In the genomic region with DNA sequence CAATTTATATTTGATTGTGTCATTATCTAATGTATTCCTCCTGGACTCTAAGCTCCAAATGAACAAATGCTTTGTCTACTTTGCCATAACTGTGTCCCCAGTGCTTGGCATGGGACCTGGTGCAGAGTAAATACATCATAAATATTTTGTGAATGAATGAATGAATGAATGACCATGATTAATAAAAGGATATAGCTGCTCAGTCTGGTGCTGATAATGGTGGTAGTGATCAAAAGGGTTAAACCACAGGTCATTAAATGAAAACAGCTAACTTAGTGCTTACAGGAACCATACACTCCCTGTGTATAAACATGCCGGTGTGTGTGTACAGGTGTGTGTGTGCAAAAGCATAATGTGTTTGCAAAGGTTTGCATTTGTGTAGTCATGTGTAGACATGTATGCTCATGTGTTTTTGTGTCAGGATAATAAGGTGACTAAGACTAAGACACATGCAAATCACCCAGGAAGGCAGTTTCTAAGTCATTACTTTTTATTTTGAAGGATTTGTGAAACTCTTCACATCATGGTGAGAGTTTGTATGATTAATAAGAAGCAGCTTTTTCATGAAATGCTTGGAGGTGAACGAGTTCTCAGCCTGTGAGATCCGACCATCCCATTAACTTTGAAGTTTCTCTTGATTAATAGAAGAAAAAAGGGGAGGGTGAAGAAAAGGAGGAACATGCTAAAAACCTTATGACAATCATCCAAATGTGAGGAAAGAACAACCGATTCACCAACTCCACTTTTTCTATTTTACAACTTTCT, we compare ENCODE assay signal across 1 cellular context.
A peak's percentile ranks its signal among the peaks of the same experiment; 100 is the strongest.
TF ChIP-seq lines count a peak whose summit lies in the region.

No MANE protein-coding gene starts in this region.

TF ChIP-seq in GM12878, 131 proteins besides CTCF, POLR2A, EP300 and RAD21 (continued from another document and continues in another):
- TF ChIP-seq ATF7 (IDR thresholded peaks at IDR 0.05; ENCODE audit: low read depth) (peak; percentile 42; the same call in 1 of the 2 replicates), IKZF1 (conservative IDR thresholded peaks at IDR 0.05) (no peak), BACH1 (IDR thresholded peaks at IDR 0.05; ENCODE audit: borderline replicate concordance) (peak; percentile 64; the same call in 1 of the 2 replicates), REST (IDR thresholded peaks at IDR 0.05; ENCODE audit: low read depth, low read length) (no peak), CHD1 (IDR thresholded peaks at IDR 0.05; ENCODE audit: low read depth, low read length) (no peak), HDAC2 (IDR thresholded peaks at IDR 0.05) (no peak), STAT3 (IDR thresholded peaks at IDR 0.05; ENCODE audit: low read depth, low read length) (0 out of 2 replicates have a peak, but pooled peaks have one; percentile 56), RBBP5 (conservative IDR thresholded peaks at IDR 0.05) (no peak), RELA (IDR thresholded peaks at IDR 0.05; ENCODE audit: borderline replicate concordance, partially characterized antibody) (no peak), ATF2 (IDR thresholded peaks at IDR 0.05; ENCODE audit: low read length) (peak; percentile 74), MYC (IDR thresholded peaks at IDR 0.05; ENCODE audit: insufficient read depth, insufficient read length, insufficient replicate concordance, low read length, severe bottlenecking) (no peak), FOXK2 (IDR thresholded peaks at IDR 0.05) (no peak), MXI1 (IDR thresholded peaks at IDR 0.05; ENCODE audit: low read depth, low read length) (peak; percentile 53; the same call in 1 of the 2 replicates), KAT2A (conservative IDR thresholded peaks at IDR 0.05; ENCODE audit: control insufficient read depth, low read depth, low read length) (no peak), SMC3 (IDR thresholded peaks at IDR 0.05; ENCODE audit: borderline replicate concordance, low read length) (no peak), JUND (IDR thresholded peaks at IDR 0.05; ENCODE audit: low read depth, low read length) (no peak), CEBPB (IDR thresholded peaks at IDR 0.05; ENCODE audit: borderline replicate concordance in 1 of 2, low read depth in 2 of 2, low read length in 2 of 2) (no peak), CREM (IDR thresholded peaks at IDR 0.05; ENCODE audit: low read depth) (no peak), SIX5 (IDR thresholded peaks at IDR 0.05; ENCODE audit: low read depth, low read length, severe bottlenecking) (no peak), IRF4 (IDR thresholded peaks at IDR 0.05; ENCODE audit: low read depth, low read length) (peak; percentile 72), E4F1 (IDR thresholded peaks at IDR 0.05; ENCODE audit: borderline replicate concordance, partially characterized antibody) (no peak), MEF2B (IDR thresholded peaks at IDR 0.05; ENCODE audit: partially characterized antibody, poor library complexity, severe bottlenecking) (no peak), TCF12 (IDR thresholded peaks at IDR 0.05; ENCODE audit: low read depth, low read length) (no peak), TAF1 (IDR thresholded peaks at IDR 0.05; ENCODE audit: borderline replicate concordance, low read depth, low read length) (no peak), KDM1A (IDR thresholded peaks at IDR 0.05; ENCODE audit: borderline replicate concordance) (no peak), SMARCA5 (IDR thresholded peaks at IDR 0.05) (no peak), LARP7 (IDR thresholded peaks at IDR 0.05) (no peak), SRF (IDR thresholded peaks at IDR 0.05; ENCODE audit: low read depth in 2 of 2, low read length in 2 of 2) (no peak), PAX5 (IDR thresholded peaks at IDR 0.05; ENCODE audit: borderline replicate concordance, low read depth, low read length) (peak; percentile 63; the same call in 1 of the 2 replicates), YBX1 (IDR thresholded peaks at IDR 0.05) (no peak), YY1 (IDR thresholded peaks at IDR 0.05; ENCODE audit: low read depth, low read length) (no peak)
- TF ChIP-seq, protein P1, sequence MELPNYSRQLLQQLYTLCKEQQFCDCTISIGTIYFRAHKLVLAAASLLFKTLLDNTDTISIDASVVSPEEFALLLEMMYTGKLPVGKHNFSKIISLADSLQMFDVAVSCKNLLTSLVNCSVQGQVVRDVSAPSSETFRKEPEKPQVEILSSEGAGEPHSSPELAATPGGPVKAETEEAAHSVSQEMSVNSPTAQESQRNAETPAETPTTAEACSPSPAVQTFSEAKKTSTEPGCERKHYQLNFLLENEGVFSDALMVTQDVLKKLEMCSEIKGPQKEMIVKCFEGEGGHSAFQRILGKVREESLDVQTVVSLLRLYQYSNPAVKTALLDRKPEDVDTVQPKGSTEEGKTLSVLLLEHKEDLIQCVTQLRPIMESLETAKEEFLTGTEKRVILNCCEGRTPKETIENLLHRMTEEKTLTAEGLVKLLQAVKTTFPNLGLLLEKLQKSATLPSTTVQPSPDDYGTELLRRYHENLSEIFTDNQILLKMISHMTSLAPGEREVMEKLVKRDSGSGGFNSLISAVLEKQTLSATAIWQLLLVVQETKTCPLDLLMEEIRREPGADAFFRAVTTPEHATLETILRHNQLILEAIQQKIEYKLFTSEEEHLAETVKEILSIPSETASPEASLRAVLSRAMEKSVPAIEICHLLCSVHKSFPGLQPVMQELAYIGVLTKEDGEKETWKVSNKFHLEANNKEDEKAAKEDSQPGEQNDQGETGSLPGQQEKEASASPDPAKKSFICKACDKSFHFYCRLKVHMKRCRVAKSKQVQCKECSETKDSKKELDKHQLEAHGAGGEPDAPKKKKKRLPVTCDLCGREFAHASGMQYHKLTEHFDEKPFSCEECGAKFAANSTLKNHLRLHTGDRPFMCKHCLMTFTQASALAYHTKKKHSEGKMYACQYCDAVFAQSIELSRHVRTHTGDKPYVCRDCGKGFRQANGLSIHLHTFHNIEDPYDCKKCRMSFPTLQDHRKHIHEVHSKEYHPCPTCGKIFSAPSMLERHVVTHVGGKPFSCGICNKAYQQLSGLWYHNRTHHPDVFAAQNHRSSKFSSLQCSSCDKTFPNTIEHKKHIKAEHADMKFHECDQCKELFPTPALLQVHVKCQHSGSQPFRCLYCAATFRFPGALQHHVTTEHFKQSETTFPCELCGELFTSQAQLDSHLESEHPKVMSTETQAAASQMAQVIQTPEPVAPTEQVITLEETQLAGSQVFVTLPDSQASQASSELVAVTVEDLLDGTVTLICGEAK (IDR thresholded peaks at IDR 0.05; ENCODE audit: borderline replicate concordance) = no peak
- TF ChIP-seq, protein P2, sequence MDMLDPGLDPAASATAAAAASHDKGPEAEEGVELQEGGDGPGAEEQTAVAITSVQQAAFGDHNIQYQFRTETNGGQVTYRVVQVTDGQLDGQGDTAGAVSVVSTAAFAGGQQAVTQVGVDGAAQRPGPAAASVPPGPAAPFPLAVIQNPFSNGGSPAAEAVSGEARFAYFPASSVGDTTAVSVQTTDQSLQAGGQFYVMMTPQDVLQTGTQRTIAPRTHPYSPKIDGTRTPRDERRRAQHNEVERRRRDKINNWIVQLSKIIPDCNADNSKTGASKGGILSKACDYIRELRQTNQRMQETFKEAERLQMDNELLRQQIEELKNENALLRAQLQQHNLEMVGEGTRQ (IDR thresholded peaks at IDR 0.05; ENCODE audit: borderline replicate concordance, low read depth, low read length) = no peak; the same call in 1 of the 2 replicates
- TF ChIP-seq, protein P3, sequence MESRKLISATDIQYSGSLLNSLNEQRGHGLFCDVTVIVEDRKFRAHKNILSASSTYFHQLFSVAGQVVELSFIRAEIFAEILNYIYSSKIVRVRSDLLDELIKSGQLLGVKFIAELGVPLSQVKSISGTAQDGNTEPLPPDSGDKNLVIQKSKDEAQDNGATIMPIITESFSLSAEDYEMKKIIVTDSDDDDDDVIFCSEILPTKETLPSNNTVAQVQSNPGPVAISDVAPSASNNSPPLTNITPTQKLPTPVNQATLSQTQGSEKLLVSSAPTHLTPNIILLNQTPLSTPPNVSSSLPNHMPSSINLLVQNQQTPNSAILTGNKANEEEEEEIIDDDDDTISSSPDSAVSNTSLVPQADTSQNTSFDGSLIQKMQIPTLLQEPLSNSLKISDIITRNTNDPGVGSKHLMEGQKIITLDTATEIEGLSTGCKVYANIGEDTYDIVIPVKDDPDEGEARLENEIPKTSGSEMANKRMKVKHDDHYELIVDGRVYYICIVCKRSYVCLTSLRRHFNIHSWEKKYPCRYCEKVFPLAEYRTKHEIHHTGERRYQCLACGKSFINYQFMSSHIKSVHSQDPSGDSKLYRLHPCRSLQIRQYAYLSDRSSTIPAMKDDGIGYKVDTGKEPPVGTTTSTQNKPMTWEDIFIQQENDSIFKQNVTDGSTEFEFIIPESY (IDR thresholded peaks at IDR 0.05) = no peak
- TF ChIP-seq, protein P4, sequence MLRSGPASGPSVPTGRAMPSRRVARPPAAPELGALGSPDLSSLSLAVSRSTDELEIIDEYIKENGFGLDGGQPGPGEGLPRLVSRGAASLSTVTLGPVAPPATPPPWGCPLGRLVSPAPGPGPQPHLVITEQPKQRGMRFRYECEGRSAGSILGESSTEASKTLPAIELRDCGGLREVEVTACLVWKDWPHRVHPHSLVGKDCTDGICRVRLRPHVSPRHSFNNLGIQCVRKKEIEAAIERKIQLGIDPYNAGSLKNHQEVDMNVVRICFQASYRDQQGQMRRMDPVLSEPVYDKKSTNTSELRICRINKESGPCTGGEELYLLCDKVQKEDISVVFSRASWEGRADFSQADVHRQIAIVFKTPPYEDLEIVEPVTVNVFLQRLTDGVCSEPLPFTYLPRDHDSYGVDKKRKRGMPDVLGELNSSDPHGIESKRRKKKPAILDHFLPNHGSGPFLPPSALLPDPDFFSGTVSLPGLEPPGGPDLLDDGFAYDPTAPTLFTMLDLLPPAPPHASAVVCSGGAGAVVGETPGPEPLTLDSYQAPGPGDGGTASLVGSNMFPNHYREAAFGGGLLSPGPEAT (IDR thresholded peaks at IDR 0.05; ENCODE audit: low read depth) = peak; percentile 48; the same call in 1 of the 2 replicates
- TF ChIP-seq, protein P5, sequence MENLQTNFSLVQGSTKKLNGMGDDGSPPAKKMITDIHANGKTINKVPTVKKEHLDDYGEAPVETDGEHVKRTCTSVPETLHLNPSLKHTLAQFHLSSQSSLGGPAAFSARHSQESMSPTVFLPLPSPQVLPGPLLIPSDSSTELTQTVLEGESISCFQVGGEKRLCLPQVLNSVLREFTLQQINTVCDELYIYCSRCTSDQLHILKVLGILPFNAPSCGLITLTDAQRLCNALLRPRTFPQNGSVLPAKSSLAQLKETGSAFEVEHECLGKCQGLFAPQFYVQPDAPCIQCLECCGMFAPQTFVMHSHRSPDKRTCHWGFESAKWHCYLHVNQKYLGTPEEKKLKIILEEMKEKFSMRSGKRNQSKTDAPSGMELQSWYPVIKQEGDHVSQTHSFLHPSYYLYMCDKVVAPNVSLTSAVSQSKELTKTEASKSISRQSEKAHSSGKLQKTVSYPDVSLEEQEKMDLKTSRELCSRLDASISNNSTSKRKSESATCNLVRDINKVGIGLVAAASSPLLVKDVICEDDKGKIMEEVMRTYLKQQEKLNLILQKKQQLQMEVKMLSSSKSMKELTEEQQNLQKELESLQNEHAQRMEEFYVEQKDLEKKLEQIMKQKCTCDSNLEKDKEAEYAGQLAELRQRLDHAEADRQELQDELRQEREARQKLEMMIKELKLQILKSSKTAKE (IDR thresholded peaks at IDR 0.05; ENCODE audit: low read depth, poor library complexity, severe bottlenecking) = peak; percentile 61
